27 cellular contexts compared by ENCODE assay signal in genomic region chr20:34923414-34923813, GRCh38. TPM values are rescaled to one million over a fixed set of nuclear protein-coding genes. Genes with fewer than 3 reads are reported as not detected.
DNase-seq lines count a peak whose midpoint lies in the region; ATAC-seq and TF ChIP-seq lines count a peak whose summit lies in the region.
"Had no signal": no experiment of that assay in that cellular context is flagged by ENCODE, and none has a peak within 500 bp of the region (broad histone marks: within the 10 kb centered on the region; RNA-seq: fewer than 3 reads in every experiment).

No MANE protein-coding gene starts in this region.

- no peak overlapping the region for H3K4me3 ChIP-seq in right atrium auricular region
- H3K4me3 ChIP-seq in coronary artery, result no peak overlapping the region
- H3K4me3 ChIP-seq in psoas muscle, result no peak overlapping the region
- no peak overlapping the region for H3K4me3 ChIP-seq in upper lobe of right lung
- H3K4me3 ChIP-seq: cardiac muscle cell, SJCRH30 had no signal

- ATAC-seq in Right ventricle myocardium superior (ENCODE audit: poor library complexity) (no peak), psoas muscle (no peak), upper lobe of right lung (no peak)
- ATAC-seq: activated T-helper 17 cell treated with anti-CD3 and anti-CD28 coated beads, Interleukin-2, amount 50 U/mL, for 72 hours had no signal

- H3K9me3 ChIP-seq in right atrium auricular region (no peaks in the 10 kb centered on the region), psoas muscle (no peaks in the 10 kb centered on the region), upper lobe of right lung (no peaks in the 10 kb centered on the region)
- H3K9me3 ChIP-seq: BE2C, SJCRH30 had no signal

- no peak for DNase-seq in right atrium auricular region (ENCODE audit: low spot score)
- no peak for DNase-seq in Right ventricle myocardium superior
- no peak for DNase-seq in coronary artery (ENCODE audit: low spot score)
- DNase-seq in psoas muscle, result no peak
- no peak for DNase-seq in upper lobe of right lung
- no peak for DNase-seq in medulla oblongata (ENCODE audit: extremely low spot score)
- DNase-seq in NCI-H446 treated with DMSO at 0.1 percent for 48 hours (lab: John Stamatoyannopoulos, UW), result no peak
- no peak for DNase-seq in stimulated activated CD4-positive, alpha-beta T cell treated with anti-CD3 and anti-CD28 coated beads, Interleukin-15, amount 100 ng/mL, for 24 hours
- DNase-seq: activated B cell treated with CpG ODN at 0.5 μM for 24 hours; activated CD4-positive, alpha-beta T cell treated with anti-CD3 and anti-CD28 coated beads, Interleukin-2, amount 50 U/mL, for 4 hours; activated CD8-positive, alpha-beta memory T cell treated with anti-CD3 and anti-CD28 coated beads, Interleukin-2, amount 50 U/mL, for 4 hours; activated naive CD4-positive, alpha-beta T cell treated with anti-CD3 and anti-CD28 coated beads, Interleukin-2, amount 50 U/mL, for 16 hours; BE2C; CD8-positive, alpha-beta memory T cell; islet precursor cell; NCI-H1092 treated with DMSO at 0.1 percent for 48 hours; NCI-H187; NCI-H2171; NCI-H524; NK-92 treated with Interleukin-12 subunit alpha and Interleukin-12 subunit beta, amount 100 ng/mL, for 24 hours; SJCRH30; stimulated activated naive CD4-positive, alpha-beta T cell had no signal

- WGBS in psoas muscle, 3 donors, result 91 to 96% (median 92%) methylated on average over 2 of the region's 2 CpGs

- H3K27ac ChIP-seq in right atrium auricular region, result peak overlapping the region; percentile 12 to 79
- H3K27ac ChIP-seq in coronary artery, result peak overlapping the region; percentile 4 to 89
- peak overlapping the region; percentile 87 for H3K27ac ChIP-seq in psoas muscle
- H3K27ac ChIP-seq in upper lobe of right lung, result peak overlapping the region; percentile 75
- H3K27ac ChIP-seq: cardiac muscle cell, parathyroid adenoma, SJCRH30 had no signal

- H3K27me3 ChIP-seq in right atrium auricular region (no peaks in the 10 kb centered on the region), psoas muscle (ENCODE audit: insufficient read depth in 3 of 3, low read length in 2 of 3) (no peaks in the 10 kb centered on the region), upper lobe of right lung (no peaks in the 10 kb centered on the region)
- H3K27me3 ChIP-seq: BE2C, cardiac muscle cell, SJCRH30 had no signal

- TF ChIP-seq CTCF in right atrium auricular region (IDR thresholded peaks at IDR 0.05), result no peak
- no peak for TF ChIP-seq CTCF in coronary artery (IDR thresholded peaks at IDR 0.05)
- TF ChIP-seq CTCF in psoas muscle (IDR thresholded peaks at IDR 0.05), result no peak
- no peak for TF ChIP-seq CTCF in upper lobe of right lung (IDR thresholded peaks at IDR 0.05)

- H3K4me1 ChIP-seq in right atrium auricular region (peaks cover 0 to 22% of the 10 kb centered on the region in 2 donors), psoas muscle (peaks cover 34% of the 10 kb centered on the region), upper lobe of right lung (peaks cover 8% of the 10 kb centered on the region)
- H3K4me1 ChIP-seq: BE2C, parathyroid adenoma had no signal

- intact Hi-C loops in Right ventricle myocardium superior (cut with DNase I) (no loop called here), psoas muscle (cut with DNase I) (no loop called here), upper lobe of right lung (cut with DNase I) (no loop called here)

- peaks cover 68% of the 10 kb centered on the region for H3K36me3 ChIP-seq in right atrium auricular region
- peaks cover 4 to 84% of the 10 kb centered on the region in 2 donors for H3K36me3 ChIP-seq in psoas muscle (ENCODE audit: insufficient read depth in 1 of 2, low read depth in 1 of 2)
- peaks cover 95% of the 10 kb centered on the region for H3K36me3 ChIP-seq in upper lobe of right lung
- H3K36me3 ChIP-seq: BE2C, SJCRH30 had no signal

RNA-seq across cellular contexts. Expression of gene GSS, which starts 32.2 kb away (rescaled TPM):
- total RNA-seq in right atrium auricular region (10 to 100 TPM; 23.0 to 38.3 TPM), Right ventricle myocardium superior (15.7 TPM), psoas muscle (10 to 100 TPM; 21.5 to 36.6 (median 26.6) TPM), upper lobe of right lung (30.0 TPM)
- 10 to 100 TPM; 14.5 to 26.9 (median 24.5) TPM for polyA plus RNA-seq in psoas muscle

RNA-seq across cellular contexts. Expression of gene MYH7B, which starts 32.3 kb away (rescaled TPM):
- 10 to 100 TPM; 24.4 to 34.9 TPM for total RNA-seq in right atrium auricular region
- total RNA-seq in Right ventricle myocardium superior, result 222 TPM
- total RNA-seq in psoas muscle, result 100 to 1,000 TPM in 1 of 4 donors, 10 to 100 TPM in 3; 10.6 to 101 (median 22.1) TPM
- polyA plus RNA-seq in psoas muscle, result 10 to 100 TPM in 1 of 3 donors, 1 to 10 TPM in 2; 5.7 to 15.0 (median 6.4) TPM
- total RNA-seq in upper lobe of right lung, result 1.8 TPM
- total RNA-seq: H4 had no signal
- polyA plus RNA-seq: neural cell had no signal

RNA-seq across cellular contexts. Expression of gene ACSS2, which starts 47.0 kb away (rescaled TPM):
- total RNA-seq in right atrium auricular region, result 10 to 100 TPM; 64.6 to 89.4 TPM
- 137 TPM for total RNA-seq in Right ventricle myocardium superior
- total RNA-seq in psoas muscle, result 100 to 1,000 TPM; 106 to 161 (median 115) TPM
- polyA plus RNA-seq in psoas muscle, result 10 to 100 TPM; 15.9 to 68.0 (median 56.7) TPM
- 146 TPM for total RNA-seq in upper lobe of right lung

RNA-seq across cellular contexts. Expression of gene GGT7, which starts 50.8 kb away (rescaled TPM):
- total RNA-seq in right atrium auricular region (10 to 100 TPM in 1 of 2 donors, 1 to 10 TPM in 1; 7.3 to 10.3 TPM), Right ventricle myocardium superior (21.0 TPM), psoas muscle (10 to 100 TPM; 12.8 to 36.2 (median 29.0) TPM), upper lobe of right lung (20.6 TPM)
- 10 to 100 TPM in 2 of 3 donors, 1 to 10 TPM in 1; 4.8 to 32.4 (median 14.3) TPM for polyA plus RNA-seq in psoas muscle
